In the genomic region with DNA sequence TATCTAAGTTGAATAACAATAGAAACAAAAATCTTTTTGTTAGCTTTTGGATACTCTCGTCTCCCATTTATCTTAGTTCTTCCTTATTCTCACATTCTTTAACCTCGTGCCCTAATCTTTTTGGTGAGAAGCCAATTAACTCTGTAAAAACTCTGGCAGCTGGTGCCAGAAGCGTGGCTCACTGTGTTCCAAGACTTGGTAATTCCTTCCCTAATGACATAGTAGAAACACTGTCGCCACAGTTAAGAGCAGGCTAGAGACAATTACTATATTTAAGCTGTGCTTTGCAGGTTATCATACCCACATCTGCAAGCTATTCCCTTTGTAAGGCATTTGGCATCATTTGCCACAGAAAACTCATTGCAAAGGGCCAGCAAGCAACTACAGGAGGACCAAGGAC, we compare ENCODE assay signal across 25 cellular contexts.
DNase-seq lines count a peak whose midpoint lies in the region; ATAC-seq, FAIRE-seq and TF ChIP-seq lines count a peak whose summit lies in the region.
"Had no signal": no experiment of that assay in that cellular context is flagged by ENCODE, and none has a peak within 500 bp of the region (broad histone marks: within the 10 kb centered on the region; RNA-seq: fewer than 3 reads in every experiment).

No MANE protein-coding gene starts in this region.

- CTCF ChIA-PET in endothelial cell of umbilical vein (lab: Charles Lee): interaction anchor here (0.9 kb wide), 1 partner anchor 199 kb away, joined by 3 read pairs; no protein-coding TSS in a partner anchor

- H3K9me3 ChIP-seq in endothelial cell of umbilical vein (replicated peaks; ENCODE audit: control insufficient read depth, insufficient read depth, low read length) (no peaks in the 10 kb centered on the region), neuronal stem cell (replicated peaks in 1 of 2; ENCODE audit: control insufficient read depth in 2 of 2, insufficient read depth in 1 of 2, low read depth in 1 of 2, low read length in 2 of 2) (no peaks in the 10 kb centered on the region)
- H3K9me3 ChIP-seq: ovary, sigmoid colon, SJSA1 had no signal

- no peak overlapping the region for H3K4ac ChIP-seq in neuronal stem cell (ENCODE audit: low read length)

- H2BK120ac ChIP-seq in neuronal stem cell (ENCODE audit: low read depth, low read length): no peak overlapping the region

- H3K36me3 ChIP-seq in endothelial cell of umbilical vein (ENCODE audit: control insufficient read depth in 2 of 2, extremely low read depth in 1 of 2, insufficient read depth in 2 of 2, low read length in 2 of 2) (no peaks in the 10 kb centered on the region), neuronal stem cell (replicated peaks in 1 of 2; ENCODE audit: control insufficient read depth in 2 of 2, insufficient read depth in 2 of 2, low read length in 2 of 2) (no peaks in the 10 kb centered on the region)
- H3K36me3 ChIP-seq: ovary, sigmoid colon, SJSA1 had no signal

- no peaks in the 10 kb centered on the region for H3K9me1 ChIP-seq in endothelial cell of umbilical vein (replicated peaks; ENCODE audit: control insufficient read depth, extremely low read depth, insufficient read depth, low read length)

- no peak overlapping the region for H3K18ac ChIP-seq in neuronal stem cell (ENCODE audit: low read length)

- no peak overlapping the region for H3K4me3 Mint-ChIP-seq in activated T-cell treated with anti-CD3 and anti-CD28 coated beads, Interleukin-2, amount 50 U/mL, for 4 hours
- H3K4me3 Mint-ChIP-seq: activated naive CD4-positive, alpha-beta T cell treated with anti-CD3 and anti-CD28 coated beads, Interleukin-2, amount 10 ng/mL, durations not matched to agents 7 days and 5 days; naive B cell; T-helper 1 cell treated with Interleukin-12 subunit alpha and Interleukin-12 subunit beta and Interleukin-4 antibody, amounts not matched to agents 30 μg/mL and 1 μg/mL, for 36 hours; type B pancreatic cell had no signal

- no peaks in the 10 kb centered on the region for H3K9me3 Mint-ChIP-seq in activated T-cell treated with anti-CD3 and anti-CD28 coated beads, Interleukin-2, amount 50 U/mL, for 4 hours
- H3K9me3 Mint-ChIP-seq: activated naive CD4-positive, alpha-beta T cell treated with anti-CD3 and anti-CD28 coated beads, Interleukin-2, amount 10 ng/mL, durations not matched to agents 7 days and 5 days had no signal

- intact Hi-C loops in endothelial cell of umbilical vein (cut with micrococcal nuclease): no loop called here

- no peaks in the 10 kb centered on the region for H3K79me1 ChIP-seq in neuronal stem cell (ENCODE audit: low read depth, low read length)

- no peak overlapping the region for H3K14ac ChIP-seq in neuronal stem cell (ENCODE audit: low read length)

- DNase-seq in DMS 273 treated with DMSO at 0.1 percent for 48 hours (lab: John Stamatoyannopoulos, UW) (peak; percentile 46), NCI-H2227 (lab: John Stamatoyannopoulos, UW; ENCODE audit: unreplicated experiment) (peak; percentile 88), endothelial cell of umbilical vein (ENCODE audit: low read depth, low spot score) (peak; percentile 25), neuronal stem cell (ENCODE audit: low spot score) (no peak), retina (no peak), HT-29 (ENCODE audit: low spot score) (no peak)
- no peak for DNase-seq in effector CD4-positive, alpha-beta T cell
- DNase-seq in activated T-cell treated with anti-CD3 and anti-CD28 coated beads, Interleukin-2, amount 50 U/mL, for 4 hours: no peak
- DNase-seq: activated naive CD4-positive, alpha-beta T cell treated with anti-CD3 and anti-CD28 coated beads, Interleukin-2, amount 10 ng/mL, durations not matched to agents 7 days and 5 days; amniotic stem cell; H7; head of caudate nucleus; kidney glomerular epithelial cell; mesenchymal stem cell; naive B cell; NCI-H187 treated with DMSO at 0.1 percent for 48 hours; ovary; sigmoid colon had no signal

- no peak overlapping the region for H2AK5ac ChIP-seq in neuronal stem cell (ENCODE audit: low read depth, low read length)

- no peak for TF ChIP-seq POLR2A in endothelial cell of umbilical vein (IDR thresholded peaks at IDR 0.05; ENCODE audit: low read depth, low read length)

- FAIRE-seq in endothelial cell of umbilical vein (lab: Jason Lieb, UNC): no peak
- FAIRE-seq: D721Med, endometrium, HepG2 had no signal

- H3K4me3 ChIP-seq in endothelial cell of umbilical vein (replicated peaks in 1 of 3; ENCODE audit: insufficient read depth in 1 of 3, low read depth in 1 of 3, low read length in 3 of 3) (no peak overlapping the region), neuronal stem cell (ENCODE audit: low read length in 2 of 2) (no peak overlapping the region)
- H3K4me3 ChIP-seq: coronary artery, ovary, sigmoid colon, SJSA1 had no signal

- H3K9ac ChIP-seq in endothelial cell of umbilical vein (replicated peaks; ENCODE audit: extremely low read depth, insufficient read depth, low read length): no peak overlapping the region
- no peak overlapping the region for H3K9ac ChIP-seq in neuronal stem cell (ENCODE audit: low read depth, low read length, poor library complexity)

- H4K91ac ChIP-seq in neuronal stem cell (ENCODE audit: low read depth, low read length, poor library complexity): no peak overlapping the region

- peaks cover 5% of the 10 kb centered on the region for H3K27me3 Mint-ChIP-seq in activated T-cell treated with anti-CD3 and anti-CD28 coated beads, Interleukin-2, amount 50 U/mL, for 4 hours (ENCODE audit: low read depth)
- H3K27me3 Mint-ChIP-seq: type B pancreatic cell had no signal

- H2AFZ ChIP-seq in endothelial cell of umbilical vein (ENCODE audit: low read depth, low read length) (no peak overlapping the region), neuronal stem cell (ENCODE audit: low read length) (peak overlapping the region; percentile 78)

- H2BK15ac ChIP-seq in neuronal stem cell (ENCODE audit: low read length): no peak overlapping the region

- dilution Hi-C loops in endothelial cell of umbilical vein (cut with MboI; ENCODE audit: extremely low pct_ligation_motif_present, low sequenced_read_pairs): no loop called here

- H2BK12ac ChIP-seq in neuronal stem cell (ENCODE audit: low read length): no peak overlapping the region

- H4K8ac ChIP-seq in neuronal stem cell (ENCODE audit: low read depth, low read length): no peak overlapping the region

- BruUV-seq in endothelial cell of umbilical vein (replicated peaks; lab: Mats Ljungman, UMichigan): no TSS peak

- H3K79me2 ChIP-seq in endothelial cell of umbilical vein (ENCODE audit: control insufficient read depth, insufficient read depth, low read length): no peaks in the 10 kb centered on the region

- H3K23ac ChIP-seq in neuronal stem cell (ENCODE audit: low read depth, low read length, poor library complexity): no peak overlapping the region

- no peak for ATAC-seq in activated T-cell treated with anti-CD3 and anti-CD28 coated beads, Interleukin-2, amount 50 U/mL, for 4 hours
- ATAC-seq: HepG2 had no signal

- H3K27me3 ChIP-seq in endothelial cell of umbilical vein (ENCODE audit: control insufficient read depth in 2 of 2, insufficient read depth in 2 of 2, low read length in 2 of 2): no peaks in the 10 kb centered on the region
- H3K27me3 ChIP-seq in neuronal stem cell (ENCODE audit: control insufficient read depth in 3 of 3, insufficient read depth in 3 of 3, low read depth in 1 of 3, low read length in 3 of 3): no peaks in the 10 kb centered on the region
- H3K27me3 ChIP-seq: ovary, sigmoid colon, SJSA1 had no signal

- H3K4me2 ChIP-seq in endothelial cell of umbilical vein (ENCODE audit: insufficient read depth, low read length): no peak overlapping the region
- H3K4me2 ChIP-seq in neuronal stem cell (ENCODE audit: insufficient read depth, low read length, poor library complexity, severe bottlenecking): no peak overlapping the region

- no peak for TF ChIP-seq CTCF in endothelial cell of umbilical vein (IDR thresholded peaks at IDR 0.05; ENCODE audit: extremely low read depth in 1 of 2, insufficient read depth in 1 of 2, low read depth in 1 of 2, low read length in 2 of 2)

- no peaks in the 10 kb centered on the region for H3K4me1 Mint-ChIP-seq in activated T-cell treated with anti-CD3 and anti-CD28 coated beads, Interleukin-2, amount 50 U/mL, for 4 hours (ENCODE audit: low read depth)
- H3K4me1 Mint-ChIP-seq: activated naive CD4-positive, alpha-beta T cell treated with anti-CD3 and anti-CD28 coated beads, Interleukin-2, amount 10 ng/mL, durations not matched to agents 7 days and 5 days; naive B cell had no signal

- POLR2A ChIA-PET in endothelial cell of umbilical vein (lab: Charles Lee): no interaction called here

- H3K27ac ChIP-seq in endothelial cell of umbilical vein (ENCODE audit: insufficient read depth, low read depth, low read length): no peak overlapping the region
- peak overlapping the region; percentile 50 for H3K27ac ChIP-seq in neuronal stem cell (replicated peaks; ENCODE audit: low read length)
- H3K27ac ChIP-seq: coronary artery, ovary, sigmoid colon, SJSA1 had no signal

- H3K4me1 ChIP-seq in endothelial cell of umbilical vein (ENCODE audit: control insufficient read depth, extremely low read depth, insufficient read depth, low read length): peaks cover 5% of the 10 kb centered on the region
- H3K4me1 ChIP-seq in neuronal stem cell (ENCODE audit: control insufficient read depth in 2 of 2, insufficient read depth in 1 of 2, low read depth in 1 of 2, low read length in 2 of 2): peaks cover 0 to 7% of the 10 kb centered on the region in 2 donors
- H3K4me1 ChIP-seq: sigmoid colon, SJSA1 had no signal

- no peaks in the 10 kb centered on the region for H3K36me3 Mint-ChIP-seq in activated T-cell treated with anti-CD3 and anti-CD28 coated beads, Interleukin-2, amount 50 U/mL, for 4 hours (ENCODE audit: insufficient read depth)
- H3K36me3 Mint-ChIP-seq: activated naive CD4-positive, alpha-beta T cell treated with anti-CD3 and anti-CD28 coated beads, Interleukin-2, amount 10 ng/mL, durations not matched to agents 7 days and 5 days had no signal

- WGBS in neuronal stem cell (ENCODE audit: extremely low coverage in 2 of 2, insufficient read length in 2 of 2, insufficient replicate concordance in 1 of 2), 2 donors: no CpG with 5 or more reads among the region's 4 CpGs

- H4K20me1 ChIP-seq in endothelial cell of umbilical vein (replicated peaks; ENCODE audit: control insufficient read depth, extremely low read depth, insufficient read depth, low read length): no peaks in the 10 kb centered on the region

- H2BK5ac ChIP-seq in neuronal stem cell (ENCODE audit: low read length): no peak overlapping the region

TF ChIP-seq in endothelial cell of umbilical vein, 7 proteins besides CTCF, POLR2A, EP300 and RAD21 (continues in another document):
- TF ChIP-seq FOS (IDR thresholded peaks at IDR 0.05; ENCODE audit: borderline replicate concordance, insufficient read depth, low read length): no peak
- no peak for TF ChIP-seq GATA2 (IDR thresholded peaks at IDR 0.05; ENCODE audit: insufficient read depth, insufficient read length, low read depth, low read length)
- TF ChIP-seq JUN (IDR thresholded peaks at IDR 0.05; ENCODE audit: borderline replicate concordance, insufficient read depth, insufficient read length, low read depth): no peak
- no peak for TF ChIP-seq MAX (IDR thresholded peaks at IDR 0.05; ENCODE audit: insufficient read depth, insufficient read length)
- no peak for TF ChIP-seq MYC (IDR thresholded peaks at IDR 0.05; ENCODE audit: low read depth, low read length)

Comparison
In these comparisons a context has a peak if more than half of its experiments do, and no peak if none do; other contexts are left out.
1. DNase-seq: peak in DMS 273 treated with DMSO at 0.1 percent for 48 hours (single experiment), NCI-H2227 (single experiment) and endothelial cell of umbilical vein (single experiment); none in neuronal stem cell (single experiment), effector CD4-positive, alpha-beta T cell (single experiment), retina (single experiment), HT-29 (single experiment) and activated T-cell treated with anti-CD3 and anti-CD28 coated beads, Interleukin-2, amount 50 U/mL, for 4 hours (single experiment).